8 cellular contexts compared by ENCODE assay signal in genomic region chr19:29873024-29873800, GRCh38.
DNase-seq lines count a peak whose midpoint lies in the region; ATAC-seq and TF ChIP-seq lines count a peak whose summit lies in the region.

No MANE protein-coding gene starts in this region.

- WGBS in thymus: 2% methylated on average over 76 of the region's 77 CpGs

- no peaks in the 10 kb centered on the region for H3K36me3 ChIP-seq in thymus (ENCODE audit: control insufficient read depth, insufficient read depth)

- peak overlapping the region; percentile 43 for H3K4me3 ChIP-seq in thymus (ENCODE audit: low read length)

- no peaks in the 10 kb centered on the region for H3K9me3 ChIP-seq in thymus (ENCODE audit: control insufficient read depth)

- H3K27me3 Mint-ChIP-seq in activated T-helper 1 cell treated with anti-CD3 and anti-CD28 coated beads, Interleukin-12 subunit alpha, Interleukin-12 subunit beta, Interleukin-2, Interleukin-4 antibody, amounts not matched to agents 30 ng/mL and 10 ng/mL and 1 ng/mL, durations not matched to agents 14 hours and 24 hours and 36 hours (ENCODE audit: insufficient read depth): peaks cover 8% of the 10 kb centered on the region
- H3K27me3 Mint-ChIP-seq in osteocyte (ENCODE audit: unreplicated experiment): peaks cover 16% of the 10 kb centered on the region

- H3K9me3 Mint-ChIP-seq in activated T-helper 1 cell treated with anti-CD3 and anti-CD28 coated beads, Interleukin-12 subunit alpha, Interleukin-12 subunit beta, Interleukin-2, Interleukin-4 antibody, amounts not matched to agents 30 ng/mL and 10 ng/mL and 1 ng/mL, durations not matched to agents 14 hours and 24 hours and 36 hours: peaks cover 3% of the 10 kb centered on the region
- no peaks in the 10 kb centered on the region for H3K9me3 Mint-ChIP-seq in osteocyte (ENCODE audit: unreplicated experiment)

- H3K27ac Mint-ChIP-seq in activated T-helper 1 cell treated with anti-CD3 and anti-CD28 coated beads, Interleukin-12 subunit alpha, Interleukin-12 subunit beta, Interleukin-2, Interleukin-4 antibody, amounts not matched to agents 30 ng/mL and 10 ng/mL and 1 ng/mL, durations not matched to agents 14 hours and 24 hours and 36 hours: no peak overlapping the region
- H3K27ac Mint-ChIP-seq in osteocyte (ENCODE audit: unreplicated experiment): no peak overlapping the region

- TF ChIP-seq CTCF in foreskin keratinocyte (conservative IDR thresholded peaks at IDR 0.05) (peak; percentile 78), osteocyte (IDR thresholded peaks at IDR 0.05) (peak; percentile 98)

- H3K27ac ChIP-seq in foreskin keratinocyte: no peak overlapping the region
- H3K27ac ChIP-seq in thymus (ENCODE audit: low read depth): no peak overlapping the region

- H3K36me3 Mint-ChIP-seq in activated T-helper 1 cell treated with anti-CD3 and anti-CD28 coated beads, Interleukin-12 subunit alpha, Interleukin-12 subunit beta, Interleukin-2, Interleukin-4 antibody, amounts not matched to agents 30 ng/mL and 10 ng/mL and 1 ng/mL, durations not matched to agents 14 hours and 24 hours and 36 hours (ENCODE audit: low read depth): no peaks in the 10 kb centered on the region
- H3K36me3 Mint-ChIP-seq in osteocyte (ENCODE audit: unreplicated experiment): no peaks in the 10 kb centered on the region

- H3K4me1 ChIP-seq in foreskin keratinocyte (no peaks in the 10 kb centered on the region), thymus (ENCODE audit: control insufficient read depth, insufficient read depth, low read length) (no peaks in the 10 kb centered on the region)

- intact Hi-C loops in activated T-helper 1 cell treated with anti-CD3 and anti-CD28 coated beads, Interleukin-12 subunit alpha, Interleukin-12 subunit beta, Interleukin-2, Interleukin-4 antibody, amounts not matched to agents 30 ng/mL and 10 ng/mL and 1 ng/mL, durations not matched to agents 14 hours and 24 hours and 36 hours (cut with micrococcal nuclease): loop anchor here (1.0 to 2.0 kb wide), 6 partner anchors 36 to 266 kb away; partner anchors contain the start of gene POP4

- DNase-seq in DMS79 treated with DMSO at 0.1 percent for 48 hours (lab: John Stamatoyannopoulos, UW): peak; percentile 29
- peak; percentile 94 for DNase-seq in OCI-M2 (lab: John Stamatoyannopoulos, UW; ENCODE audit: unreplicated experiment)
- DNase-seq in activated T-helper 1 cell treated with anti-CD3 and anti-CD28 coated beads, Interleukin-12 subunit alpha, Interleukin-12 subunit beta, Interleukin-2, Interleukin-4 antibody, amounts not matched to agents 30 ng/mL and 10 ng/mL and 1 ng/mL, durations not matched to agents 14 hours and 24 hours and 36 hours (ENCODE audit: low spot score): peak; percentile 61
- DNase-seq in foreskin keratinocyte: no peak
- DNase-seq in osteocyte (ENCODE audit: extremely low spot score, unreplicated experiment): peak; percentile 88
- DNase-seq in NCI-H187 treated with DMSO at 0.1 percent for 48 hours (lab: John Stamatoyannopoulos, UW): no peak

- peaks cover 23% of the 10 kb centered on the region for H3K27me3 ChIP-seq in foreskin keratinocyte
- H3K27me3 ChIP-seq in thymus (ENCODE audit: control insufficient read depth, insufficient read depth): peaks cover 23% of the 10 kb centered on the region

- peak overlapping the region; percentile 61 for H3K4me3 Mint-ChIP-seq in activated T-helper 1 cell treated with anti-CD3 and anti-CD28 coated beads, Interleukin-12 subunit alpha, Interleukin-12 subunit beta, Interleukin-2, Interleukin-4 antibody, amounts not matched to agents 30 ng/mL and 10 ng/mL and 1 ng/mL, durations not matched to agents 14 hours and 24 hours and 36 hours
- peak overlapping the region; percentile 32 for H3K4me3 Mint-ChIP-seq in osteocyte (ENCODE audit: unreplicated experiment)

- H3K4me1 Mint-ChIP-seq in activated T-helper 1 cell treated with anti-CD3 and anti-CD28 coated beads, Interleukin-12 subunit alpha, Interleukin-12 subunit beta, Interleukin-2, Interleukin-4 antibody, amounts not matched to agents 30 ng/mL and 10 ng/mL and 1 ng/mL, durations not matched to agents 14 hours and 24 hours and 36 hours (ENCODE audit: low read depth): peaks cover 11% of the 10 kb centered on the region
- peaks cover 14% of the 10 kb centered on the region for H3K4me1 Mint-ChIP-seq in osteocyte (ENCODE audit: unreplicated experiment)

- ATAC-seq in HG02588 (IDR thresholded peaks at IDR 0.05; ENCODE audit: unreplicated experiment): peak; percentile 66
- ATAC-seq in foreskin keratinocyte: peak; percentile 75

Comparison
In these comparisons a context has a peak if more than half of its experiments do, and no peak if none do; other contexts are left out.
1. DNase-seq: peak in DMS79 treated with DMSO at 0.1 percent for 48 hours (single experiment), OCI-M2 (single experiment), activated T-helper 1 cell treated with anti-CD3 and anti-CD28 coated beads, Interleukin-12 subunit alpha, Interleukin-12 subunit beta, Interleukin-2, Interleukin-4 antibody, amounts not matched to agents 30 ng/mL and 10 ng/mL and 1 ng/mL, durations not matched to agents 14 hours and 24 hours and 36 hours (single experiment) and osteocyte (single experiment); none in foreskin keratinocyte (0 of 2) and NCI-H187 treated with DMSO at 0.1 percent for 48 hours (single experiment).